In the genomic region with DNA sequence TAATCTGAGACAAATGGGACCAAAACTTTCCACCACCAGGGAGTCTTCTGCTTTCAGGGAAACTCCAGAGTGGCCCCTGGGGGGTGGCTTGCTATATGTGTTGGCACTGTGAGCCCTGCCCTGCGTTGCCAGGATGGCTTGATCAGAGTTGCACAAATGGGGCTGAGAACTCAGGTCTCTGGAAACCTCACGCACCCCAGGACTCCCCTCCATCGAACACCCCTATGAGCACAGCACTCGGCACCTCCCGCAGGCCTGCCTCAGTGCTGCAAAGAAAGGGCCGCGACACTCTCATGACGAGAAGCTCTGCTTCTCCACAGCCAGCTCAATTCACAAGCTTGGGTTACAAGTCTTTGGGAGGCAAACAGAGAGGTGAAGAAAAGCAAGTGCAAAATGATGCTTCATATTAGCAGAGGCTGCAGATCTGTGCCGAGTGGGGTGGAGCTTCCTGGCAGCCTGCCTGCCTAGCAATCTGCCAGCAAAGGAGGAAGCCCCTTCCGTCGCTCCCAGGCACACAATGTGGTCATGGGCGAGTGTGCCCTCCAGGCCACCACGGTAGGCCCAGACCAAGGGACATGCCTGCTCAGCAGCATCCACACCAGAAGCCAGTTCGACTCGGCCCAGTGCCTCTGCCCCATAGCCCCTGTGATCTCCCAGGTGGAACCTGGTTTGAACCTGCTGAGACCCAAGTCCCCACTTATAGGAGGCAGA, we compare ENCODE assay signal across 8 cellular contexts. TPM values are rescaled to one million over a fixed set of nuclear protein-coding genes. Genes with fewer than 3 reads are reported as not detected.
DNase-seq lines count a peak whose midpoint lies in the region; ATAC-seq and TF ChIP-seq lines count a peak whose summit lies in the region.

No MANE protein-coding gene starts in this region.

- H3K36me3 ChIP-seq in MG63: peaks cover 96% of the 10 kb centered on the region
- peaks cover 49% of the 10 kb centered on the region for H3K36me3 ChIP-seq in WERI-Rb-1
- H3K36me3 ChIP-seq in tibial nerve: peaks cover 0 to 35% (median 0%) of the 10 kb centered on the region in 3 donors

- no peak for TF ChIP-seq CTCF in GM10248 (IDR thresholded peaks at IDR 0.05; ENCODE audit: control extremely low read depth, extremely low read depth, low read depth, missing control alignments)
- no peak for TF ChIP-seq CTCF in WERI-Rb-1 (IDR thresholded peaks at IDR 0.05; ENCODE audit: low read depth, low read length)
- TF ChIP-seq CTCF in tibial nerve (IDR thresholded peaks at IDR 0.05): no peak

- DNase-seq in GM10248 (ENCODE audit: extremely low spot score) (peak; percentile 47), MG63 (peak; percentile 50), WERI-Rb-1 (peak; percentile 24), mucosa of gallbladder (ENCODE audit: low spot score) (peak; percentile 72), tibial nerve (ENCODE audit: low spot score in 2 of 2) (peak; percentile 58 to 71)
- peak; percentile 35 for DNase-seq in effector CD8-positive, alpha-beta T cell (lab: John Stamatoyannopoulos, UW)

- POLR2A ChIA-PET in GM10248 (lab: Yijun Ruan, JAX): interaction anchor here (0.5 to 1.3 kb wide), 3 partner anchors 10 to 120 kb away, joined by 3 to 6 read pairs (median 3); no protein-coding TSS in a partner anchor

- H3K9me3 ChIP-seq in MG63 (no peaks in the 10 kb centered on the region), WERI-Rb-1 (ENCODE audit: severe bottlenecking) (no peaks in the 10 kb centered on the region), tibial nerve (no peaks in the 10 kb centered on the region)

- no peak for ATAC-seq in GM21515 (IDR thresholded peaks at IDR 0.05; ENCODE audit: unreplicated experiment)
- ATAC-seq in HG03025 (IDR thresholded peaks at IDR 0.05; ENCODE audit: low FRiP score, unreplicated experiment): no peak

- no peak overlapping the region for H3K4me3 ChIP-seq in MG63
- no peak overlapping the region for H3K4me3 ChIP-seq in WERI-Rb-1 (ENCODE audit: low read depth, low read length)
- H3K4me3 ChIP-seq in tibial nerve: no peak overlapping the region

- peaks cover 6 to 100% (median 91%) of the 10 kb centered on the region in 4 donors for H3K4me1 ChIP-seq in tibial nerve

- TF ChIP-seq EP300 in tibial nerve (IDR thresholded peaks at IDR 0.05): peak in 1 of 2 donors; percentile 50

- H3K27ac ChIP-seq in WERI-Rb-1 (no peak overlapping the region), tibial nerve (peak overlapping the region; percentile 74 to 99 (median 86))

- CTCF ChIA-PET in GM10248 (lab: Yijun Ruan, JAX): interaction anchor here (0.9 to 2.8 kb wide), 7 partner anchors 10 to 139 kb away, joined by 3 to 14 read pairs (median 4); partner anchors contain the start of gene MYH9

- no peak for TF ChIP-seq POLR2A in tibial nerve (IDR thresholded peaks at IDR 0.05)

- WGBS in tibial nerve, 2 donors: 20 to 33% methylated on average over 12 to 15 of the region's 15 CpGs

- H3K27me3 ChIP-seq in MG63 (no peaks in the 10 kb centered on the region), WERI-Rb-1 (ENCODE audit: insufficient read depth, low read depth, severe bottlenecking) (no peaks in the 10 kb centered on the region), tibial nerve (no peaks in the 10 kb centered on the region)

RNA-seq across cellular contexts. Expression of gene MYH9, which starts 55.7 kb away (rescaled TPM):
- 323 and 380 TPM in 2 replicates for total RNA-seq in MG63 (2014; rRNA removed; shearing (Covaris generic); ENCODE audit: low replicate concordance)
- 544 TPM for total RNA-seq in mucosa of gallbladder
- 100 to 1,000 TPM; 361 to 406 (median 386) TPM for total RNA-seq in tibial nerve
